In genomic region chr1:192608671-192609070, GRCh38 we compare ENCODE assay signal across 23 cellular contexts. TPM values are rescaled to one million over a fixed set of nuclear protein-coding genes. Genes with fewer than 3 reads are reported as not detected.
DNase-seq lines count a peak whose midpoint lies in the region; ATAC-seq and TF ChIP-seq lines count a peak whose summit lies in the region.
"Had no signal": no experiment of that assay in that cellular context is flagged by ENCODE, and none has a peak within 500 bp of the region (broad histone marks: within the 10 kb centered on the region; RNA-seq: fewer than 3 reads in every experiment).

No MANE protein-coding gene starts in this region.

- intact Hi-C loops in esophagus muscularis mucosa (cut with DNase I): loop anchor here (2.0 to 10.0 kb wide), 3 partner anchors 132 to 506 kb away; partner anchors contain the start of gene RGS2
- intact Hi-C loops in activated T-helper 1 cell treated with anti-CD3 and anti-CD28 coated beads, Interleukin-12 subunit alpha, Interleukin-12 subunit beta, Interleukin-2, Interleukin-4 antibody, amounts not matched to agents 30 ng/mL and 10 ng/mL and 1 ng/mL, durations not matched to agents 14 hours and 24 hours and 36 hours (cut with micrococcal nuclease): loop anchor here (1.0 kb wide), 2 partner anchors 28 to 134 kb away; no protein-coding TSS in a partner anchor
- intact Hi-C loops in posterior vena cava (cut with DNase I): loop anchor here in 1 of 2 donors (10.0 kb wide), 1 partner anchor 134 kb away; no protein-coding TSS in a partner anchor
- intact Hi-C loops in Calu3 (cut with micrococcal nuclease; ENCODE audit: unreplicated experiment): no loop called here

- no peaks in the 10 kb centered on the region for H3K9me2 ChIP-seq in Karpas-422 (replicated peaks; ENCODE audit: insufficient read depth, low read length)

- peak overlapping the region; percentile 0; the same call in 1 of the 2 replicates for H3K4me3 ChIP-seq in Karpas-422 (ENCODE audit: low read length)
- no peak overlapping the region for H3K4me3 ChIP-seq in esophagus muscularis mucosa
- H3K4me3 ChIP-seq: body of pancreas, heart right ventricle, right atrium auricular region, uterus had no signal

- H2AFZ ChIP-seq in Karpas-422 (ENCODE audit: low read length): peak overlapping the region; percentile 35; the same call in 1 of the 2 replicates

- H3K27ac ChIP-seq in Karpas-422 (ENCODE audit: low read length) (peak overlapping the region; percentile 90), esophagus muscularis mucosa (replicated peaks in 1 of 4) (peak overlapping the region in 3 of 4 donors; percentile 33 to 47 (median 44))
- H3K27ac ChIP-seq: body of pancreas, heart right ventricle, right atrium auricular region, uterus had no signal

- H3K4me2 ChIP-seq in Karpas-422 (ENCODE audit: low read depth, low read length, poor library complexity, severe bottlenecking): peak overlapping the region; percentile 82

- no peaks in the 10 kb centered on the region for H3K27me3 Mint-ChIP-seq in activated CD8-positive, alpha-beta memory T cell treated with anti-CD3 and anti-CD28 coated beads, Interleukin-2, amount 10 ng/mL, durations not matched to agents 7 days and 5 days
- peaks cover 2% of the 10 kb centered on the region for H3K27me3 Mint-ChIP-seq in activated T-helper 1 cell treated with anti-CD3 and anti-CD28 coated beads, Interleukin-12 subunit alpha, Interleukin-12 subunit beta, Interleukin-2, Interleukin-4 antibody, amounts not matched to agents 30 ng/mL and 10 ng/mL and 1 ng/mL, durations not matched to agents 14 hours and 24 hours and 36 hours (ENCODE audit: insufficient read depth)
- H3K27me3 Mint-ChIP-seq in Calu3 (ENCODE audit: unreplicated experiment): no peaks in the 10 kb centered on the region
- H3K27me3 Mint-ChIP-seq: activated CD4-positive, alpha-beta memory T cell treated with anti-CD3 and anti-CD28 coated beads for 36 hours; activated naive CD8-positive, alpha-beta T cell; T-cell had no signal

- no TSS peak for BruUV-seq in Calu3 (replicated peaks; lab: Mats Ljungman, UMichigan)

- H3K9me3 ChIP-seq in Karpas-422 (ENCODE audit: low read length) (no peaks in the 10 kb centered on the region), esophagus muscularis mucosa (no peaks in the 10 kb centered on the region)
- H3K9me3 ChIP-seq: body of pancreas, heart right ventricle, right atrium auricular region, uterus had no signal

- TF ChIP-seq EP300 in esophagus muscularis mucosa (IDR thresholded peaks at IDR 0.05): no peak

- DNase-seq in activated CD8-positive, alpha-beta memory T cell treated with anti-CD3 and anti-CD28 coated beads, Interleukin-2, amount 10 ng/mL, durations not matched to agents 7 days and 5 days: no peak
- no peak for DNase-seq in activated CD8-positive, alpha-beta memory T cell treated with anti-CD3 and anti-CD28 coated beads, Interleukin-2, amount 50 U/mL, for 4 hours
- DNase-seq in Karpas-422 (no peak), esophagus muscularis mucosa (ENCODE audit: extremely low spot score) (no peak), posterior vena cava (ENCODE audit: low spot score) (no peak), Calu3 (no peak)
- no peak for DNase-seq in stimulated activated effector memory CD8-positive, alpha-beta T cell treated with anti-CD3 and anti-CD28 coated beads, Interleukin-12 subunit alpha, Interleukin-12 subunit beta, amount 100 ng/mL, for 72 hours (ENCODE audit: low spot score in 2 of 2)
- DNase-seq in activated T-helper 1 cell treated with anti-CD3 and anti-CD28 coated beads, Interleukin-12 subunit alpha, Interleukin-12 subunit beta, Interleukin-2, Interleukin-4 antibody, amounts not matched to agents 30 ng/mL and 10 ng/mL and 1 ng/mL, durations not matched to agents 14 hours and 24 hours and 36 hours (ENCODE audit: low spot score): no peak
- DNase-seq: DMS79 treated with DMSO at 0.1 percent for 48 hours, NCI-H187 treated with DMSO at 0.1 percent for 48 hours, SHP77 treated with DMSO at 0.1 percent for 48 hours had no signal

- H4K20me1 ChIP-seq in Karpas-422 (ENCODE audit: insufficient read depth, low read depth, low read length): no peaks in the 10 kb centered on the region

- H3K27ac Mint-ChIP-seq in activated CD8-positive, alpha-beta memory T cell treated with anti-CD3 and anti-CD28 coated beads, Interleukin-2, amount 10 ng/mL, durations not matched to agents 7 days and 5 days: peak overlapping the region; percentile 33
- H3K27ac Mint-ChIP-seq in stimulated activated effector memory CD8-positive, alpha-beta T cell treated with anti-CD3 and anti-CD28 coated beads, Interleukin-12 subunit alpha, Interleukin-12 subunit beta, amount 100 ng/mL, for 72 hours: no peak overlapping the region
- no peak overlapping the region for H3K27ac Mint-ChIP-seq in activated T-helper 1 cell treated with anti-CD3 and anti-CD28 coated beads, Interleukin-12 subunit alpha, Interleukin-12 subunit beta, Interleukin-2, Interleukin-4 antibody, amounts not matched to agents 30 ng/mL and 10 ng/mL and 1 ng/mL, durations not matched to agents 14 hours and 24 hours and 36 hours
- no peak overlapping the region for H3K27ac Mint-ChIP-seq in Calu3 (ENCODE audit: unreplicated experiment)
- H3K27ac Mint-ChIP-seq: activated CD4-positive, alpha-beta memory T cell treated with anti-CD3 and anti-CD28 coated beads for 36 hours; activated naive CD8-positive, alpha-beta T cell had no signal

- ATAC-seq in activated CD8-positive, alpha-beta memory T cell treated with anti-CD3 and anti-CD28 coated beads, Interleukin-2, amount 10 ng/mL, durations not matched to agents 7 days and 5 days: no peak
- ATAC-seq in stimulated activated effector memory CD8-positive, alpha-beta T cell treated with anti-CD3 and anti-CD28 coated beads, Interleukin-12 subunit alpha, Interleukin-12 subunit beta, amount 100 ng/mL, for 72 hours: no peak
- ATAC-seq: body of pancreas had no signal

- no peaks in the 10 kb centered on the region for H3K9me3 Mint-ChIP-seq in activated CD8-positive, alpha-beta memory T cell treated with anti-CD3 and anti-CD28 coated beads, Interleukin-2, amount 10 ng/mL, durations not matched to agents 7 days and 5 days (ENCODE audit: low read depth)
- H3K9me3 Mint-ChIP-seq in stimulated activated effector memory CD8-positive, alpha-beta T cell treated with anti-CD3 and anti-CD28 coated beads, Interleukin-12 subunit alpha, Interleukin-12 subunit beta, amount 100 ng/mL, for 72 hours: no peaks in the 10 kb centered on the region
- no peaks in the 10 kb centered on the region for H3K9me3 Mint-ChIP-seq in activated T-helper 1 cell treated with anti-CD3 and anti-CD28 coated beads, Interleukin-12 subunit alpha, Interleukin-12 subunit beta, Interleukin-2, Interleukin-4 antibody, amounts not matched to agents 30 ng/mL and 10 ng/mL and 1 ng/mL, durations not matched to agents 14 hours and 24 hours and 36 hours
- H3K9me3 Mint-ChIP-seq in Calu3 (ENCODE audit: low read depth, unreplicated experiment): no peaks in the 10 kb centered on the region
- H3K9me3 Mint-ChIP-seq: activated CD4-positive, alpha-beta memory T cell treated with anti-CD3 and anti-CD28 coated beads for 36 hours; T-cell had no signal

- H3K27me3 ChIP-seq in Karpas-422 (ENCODE audit: low read length) (no peaks in the 10 kb centered on the region), esophagus muscularis mucosa (no peaks in the 10 kb centered on the region)
- H3K27me3 ChIP-seq: body of pancreas, heart right ventricle, right atrium auricular region, uterus had no signal

- peaks cover 77% of the 10 kb centered on the region for H3K4me1 ChIP-seq in Karpas-422 (ENCODE audit: low read length)
- peaks cover 0 to 26% (median 13%) of the 10 kb centered on the region in 4 donors for H3K4me1 ChIP-seq in esophagus muscularis mucosa
- H3K4me1 ChIP-seq: body of pancreas, right atrium auricular region, uterus had no signal

- CTCF ChIA-PET in activated CD8-positive, alpha-beta memory T cell treated with anti-CD3 and anti-CD28 coated beads, Interleukin-2, amount 10 ng/mL, durations not matched to agents 7 days and 5 days (lab: Charles Lee): interaction anchor here (0.9 to 5.4 kb wide), 7 partner anchors 13 to 136 kb away, joined by 3 to 29 read pairs (median 4); no protein-coding TSS in a partner anchor
- CTCF ChIA-PET in Calu3 (lab: Charles Lee): no interaction called here

- H3K36me3 ChIP-seq in Karpas-422 (ENCODE audit: insufficient read depth, low read length) (no peaks in the 10 kb centered on the region), esophagus muscularis mucosa (no peaks in the 10 kb centered on the region)
- H3K36me3 ChIP-seq: heart right ventricle, right atrium auricular region had no signal

- TF ChIP-seq CTCF in esophagus muscularis mucosa (IDR thresholded peaks at IDR 0.05): no peak
- TF ChIP-seq CTCF in Calu3 (IDR thresholded peaks at IDR 0.05; ENCODE audit: unreplicated experiment): no peak

- no peak for TF ChIP-seq POLR2A in esophagus muscularis mucosa (IDR thresholded peaks at IDR 0.05; ENCODE audit: low read depth)

- H3K4me1 Mint-ChIP-seq in activated CD8-positive, alpha-beta memory T cell treated with anti-CD3 and anti-CD28 coated beads, Interleukin-2, amount 10 ng/mL, durations not matched to agents 7 days and 5 days: peaks cover 24% of the 10 kb centered on the region
- peaks cover 21% of the 10 kb centered on the region for H3K4me1 Mint-ChIP-seq in stimulated activated effector memory CD8-positive, alpha-beta T cell treated with anti-CD3 and anti-CD28 coated beads, Interleukin-12 subunit alpha, Interleukin-12 subunit beta, amount 100 ng/mL, for 72 hours
- peaks cover 14% of the 10 kb centered on the region for H3K4me1 Mint-ChIP-seq in activated T-helper 1 cell treated with anti-CD3 and anti-CD28 coated beads, Interleukin-12 subunit alpha, Interleukin-12 subunit beta, Interleukin-2, Interleukin-4 antibody, amounts not matched to agents 30 ng/mL and 10 ng/mL and 1 ng/mL, durations not matched to agents 14 hours and 24 hours and 36 hours (ENCODE audit: low read depth)
- peaks cover 6% of the 10 kb centered on the region for H3K4me1 Mint-ChIP-seq in Calu3 (ENCODE audit: low read depth, unreplicated experiment)

- H3K9ac ChIP-seq in Karpas-422 (ENCODE audit: low read length): peak overlapping the region; percentile 38

- 0 out of 2 replicates have a peak, but pooled peaks cover 3% of the 10 kb centered on the region for H3K79me2 ChIP-seq in Karpas-422 (ENCODE audit: low read length)

- no peaks in the 10 kb centered on the region for H3K36me3 Mint-ChIP-seq in activated CD8-positive, alpha-beta memory T cell treated with anti-CD3 and anti-CD28 coated beads, Interleukin-2, amount 10 ng/mL, durations not matched to agents 7 days and 5 days
- no peaks in the 10 kb centered on the region for H3K36me3 Mint-ChIP-seq in stimulated activated effector memory CD8-positive, alpha-beta T cell treated with anti-CD3 and anti-CD28 coated beads, Interleukin-12 subunit alpha, Interleukin-12 subunit beta, amount 100 ng/mL, for 72 hours
- H3K36me3 Mint-ChIP-seq in activated T-helper 1 cell treated with anti-CD3 and anti-CD28 coated beads, Interleukin-12 subunit alpha, Interleukin-12 subunit beta, Interleukin-2, Interleukin-4 antibody, amounts not matched to agents 30 ng/mL and 10 ng/mL and 1 ng/mL, durations not matched to agents 14 hours and 24 hours and 36 hours (ENCODE audit: low read depth): no peaks in the 10 kb centered on the region
- no peaks in the 10 kb centered on the region for H3K36me3 Mint-ChIP-seq in Calu3 (ENCODE audit: insufficient read depth, unreplicated experiment)
- H3K36me3 Mint-ChIP-seq: activated CD4-positive, alpha-beta memory T cell treated with anti-CD3 and anti-CD28 coated beads for 36 hours; activated naive CD8-positive, alpha-beta T cell; T-cell had no signal

- peak overlapping the region; percentile 17 for H3K4me3 Mint-ChIP-seq in activated CD8-positive, alpha-beta memory T cell treated with anti-CD3 and anti-CD28 coated beads, Interleukin-2, amount 10 ng/mL, durations not matched to agents 7 days and 5 days
- H3K4me3 Mint-ChIP-seq in stimulated activated effector memory CD8-positive, alpha-beta T cell treated with anti-CD3 and anti-CD28 coated beads, Interleukin-12 subunit alpha, Interleukin-12 subunit beta, amount 100 ng/mL, for 72 hours: peak overlapping the region; percentile 17
- H3K4me3 Mint-ChIP-seq in activated T-helper 1 cell treated with anti-CD3 and anti-CD28 coated beads, Interleukin-12 subunit alpha, Interleukin-12 subunit beta, Interleukin-2, Interleukin-4 antibody, amounts not matched to agents 30 ng/mL and 10 ng/mL and 1 ng/mL, durations not matched to agents 14 hours and 24 hours and 36 hours: no peak overlapping the region
- H3K4me3 Mint-ChIP-seq in Calu3 (ENCODE audit: low read depth, unreplicated experiment): no peak overlapping the region

- 91% methylated on average over 2 of the region's 2 CpGs for WGBS in esophagus muscularis mucosa

RNA-seq across cellular contexts. Expression of gene RGS13, which starts 27.3 kb away (rescaled TPM):
- total RNA-seq in activated CD8-positive, alpha-beta memory T cell treated with anti-CD3 and anti-CD28 coated beads, Interleukin-2, amount 10 ng/mL, durations not matched to agents 7 days and 5 days: under 1 TPM; 0.12 to 0.37 TPM
- total RNA-seq in Karpas-422 (2014; rRNA removed; shearing (Covaris generic); ENCODE audit: low replicate concordance): 176 and 462 TPM in 2 replicates
- total RNA-seq in esophagus muscularis mucosa (1 to 10 TPM in 3 of 4 donors, not detected in 1; 1.0 to 4.3 (median 2.5) TPM), posterior vena cava (1 to 10 TPM in 1 of 2 donors, under 1 TPM in 1; 0.81 to 1.2 TPM), Calu3 (2022) (not detected in 2 replicates)
- not detected in 2 replicates for total RNA-seq in activated T-helper 1 cell treated with anti-CD3 and anti-CD28 coated beads, Interleukin-12 subunit alpha, Interleukin-12 subunit beta, Interleukin-2, Interleukin-4 antibody, amounts not matched to agents 30 ng/mL and 10 ng/mL and 1 ng/mL, durations not matched to agents 14 hours and 24 hours and 36 hours
- total RNA-seq: A673; activated CD4-positive, alpha-beta memory T cell treated with anti-CD3 and anti-CD28 coated beads for 36 hours; H1; left ventricle myocardium superior; osteocyte; right atrium auricular region; temporal lobe had no signal

RNA-seq across cellular contexts. Expression of gene RGS1, which starts 33.1 kb away (rescaled TPM):
- 10 to 100 TPM; 27.1 to 35.7 TPM for total RNA-seq in activated CD8-positive, alpha-beta memory T cell treated with anti-CD3 and anti-CD28 coated beads, Interleukin-2, amount 10 ng/mL, durations not matched to agents 7 days and 5 days
- 0.22 and 3.5 TPM in 2 replicates for total RNA-seq in Karpas-422 (2014; rRNA removed; shearing (Covaris generic); ENCODE audit: low replicate concordance)
- total RNA-seq in esophagus muscularis mucosa: 10 to 100 TPM in 3 of 4 donors, 1 to 10 TPM in 1; 6.1 to 27.7 (median 12.5) TPM
- total RNA-seq in activated T-helper 1 cell treated with anti-CD3 and anti-CD28 coated beads, Interleukin-12 subunit alpha, Interleukin-12 subunit beta, Interleukin-2, Interleukin-4 antibody, amounts not matched to agents 30 ng/mL and 10 ng/mL and 1 ng/mL, durations not matched to agents 14 hours and 24 hours and 36 hours: 11.8 and 12.0 TPM in 2 replicates
- 10 to 100 TPM; 13.0 to 32.0 TPM for total RNA-seq in posterior vena cava
- not detected in 2 replicates for total RNA-seq in Calu3 (2022)
- total RNA-seq: A673, H1, osteocyte had no signal

Comparison
In these comparisons a context has a peak if more than half of its experiments do, and no peak if none do; other contexts are left out.
1. H3K4me3 Mint-ChIP-seq: peak in activated CD8-positive, alpha-beta memory T cell treated with anti-CD3 and anti-CD28 coated beads, Interleukin-2, amount 10 ng/mL, durations not matched to agents 7 days and 5 days (single experiment) and stimulated activated effector memory CD8-positive, alpha-beta T cell treated with anti-CD3 and anti-CD28 coated beads, Interleukin-12 subunit alpha, Interleukin-12 subunit beta, amount 100 ng/mL, for 72 hours (single experiment); none in activated T-helper 1 cell treated with anti-CD3 and anti-CD28 coated beads, Interleukin-12 subunit alpha, Interleukin-12 subunit beta, Interleukin-2, Interleukin-4 antibody, amounts not matched to agents 30 ng/mL and 10 ng/mL and 1 ng/mL, durations not matched to agents 14 hours and 24 hours and 36 hours (single experiment) and Calu3 (single experiment).
2. RNA of gene RGS13, which starts 27.3 kb away (total RNA-seq): 176 to 462 TPM in Karpas-422; 1.0 to 4.3 TPM in esophagus muscularis mucosa, 0.81 to 1.2 TPM in posterior vena cava, 0.12 to 0.37 TPM in activated CD8-positive, alpha-beta memory T cell treated with anti-CD3 and anti-CD28 coated beads, Interleukin-2, amount 10 ng/mL, durations not matched to agents 7 days and 5 days, not detected in activated T-helper 1 cell treated with anti-CD3 and anti-CD28 coated beads, Interleukin-12 subunit alpha, Interleukin-12 subunit beta, Interleukin-2, Interleukin-4 antibody, amounts not matched to agents 30 ng/mL and 10 ng/mL and 1 ng/mL, durations not matched to agents 14 hours and 24 hours and 36 hours and not detected in Calu3; every median in the first group is over 10 times any median in the second.